30 cellular contexts compared by ENCODE assay signal in the genomic region with DNA sequence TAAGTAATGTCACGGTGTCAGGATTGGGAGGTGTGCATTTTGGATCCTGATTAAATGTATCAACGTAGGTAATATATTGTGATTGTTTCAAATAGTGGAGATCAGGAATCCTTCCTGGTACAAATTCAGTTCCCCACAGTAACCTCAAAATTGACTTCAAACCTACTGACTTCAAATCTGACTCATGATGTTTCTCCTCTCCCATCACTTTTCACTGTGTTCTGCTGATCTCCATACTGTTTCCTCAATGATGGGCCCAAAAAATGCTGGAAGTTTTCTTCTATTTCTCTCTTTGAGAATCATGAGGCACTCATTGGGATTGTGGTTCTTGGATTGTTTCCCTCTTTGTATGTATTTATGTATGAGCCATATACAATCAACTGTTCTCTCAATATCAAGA.
"Had no signal": no experiment of that assay in that cellular context is flagged by ENCODE, and none has a peak within 500 bp of the region (broad histone marks: within the 10 kb centered on the region; RNA-seq: fewer than 3 reads in every experiment).

No MANE protein-coding gene starts in this region.

- ATAC-seq: activated naive CD8-positive, alpha-beta T cell treated with anti-CD3 and anti-CD28 coated beads, Interleukin-2, amount 50 U/mL, for 24 hours; activated T-cell treated with anti-CD3 and anti-CD28 coated beads, Interleukin-2, amount 50 U/mL, for 4 hours; PC-3; Right ventricle myocardium inferior had no signal

- H3K27me3 ChIP-seq: brain microvascular endothelial cell had no signal

- H3K27ac ChIP-seq: brain microvascular endothelial cell, RWPE1, VCaP had no signal

- DNase-seq: activated B cell treated with CpG ODN at 0.5 μM for 24 hours; activated CD4-positive, alpha-beta memory T cell treated with anti-CD3 and anti-CD28 coated beads for 36 hours; activated CD4-positive, alpha-beta T cell treated with anti-CD3 and anti-CD28 coated beads for 4 hours; activated CD4-positive, alpha-beta T cell treated with anti-CD3 and anti-CD28 coated beads, Interleukin-2, amount 50 U/mL, for 1 hour; activated CD4-positive, CD25-positive, alpha-beta regulatory T cell treated with anti-CD3 and anti-CD28 coated beads, Interleukin-2, amount 50 U/mL, for 72 hours; activated CD8-positive, alpha-beta memory T cell treated with anti-CD3 and anti-CD28 coated beads, Interleukin-2, amount 50 U/mL, for 4 hours; activated effector memory CD4-positive, alpha-beta T cell treated with Interleukin-2 at 50 U/mL for 16 hours; activated naive CD4-positive, alpha-beta T cell treated with anti-CD3 and anti-CD28 coated beads, Interleukin-2, amount 10 ng/mL, durations not matched to agents 7 days and 5 days; activated naive CD8-positive, alpha-beta T cell treated with anti-CD3 and anti-CD28 coated beads, Interleukin-2, amount 50 U/mL, for 24 hours; activated T-cell treated with anti-CD3 and anti-CD28 coated beads for 4 hours; activated T-cell treated with anti-CD3 and anti-CD28 coated beads, Interleukin-2, amount 50 U/mL, for 4 hours; anterior cingulate cortex; brain microvascular endothelial cell; central memory CD4-positive, alpha-beta T cell; KG1; NCI-H1105 treated with DMSO at 0.1 percent for 48 hours; NCI-H1436; NCI-H1694; NCI-H2029; NCI-H345; NCI-H524 treated with DMSO at 0.1 percent for 48 hours; NK-92 treated with Interleukin-12 subunit alpha and Interleukin-12 subunit beta, amount 100 ng/mL, for 24 hours; PC-3; SW 1271; T-helper 1 cell; T-helper 2 cell; T1000 had no signal

- H3K36me3 ChIP-seq: brain microvascular endothelial cell had no signal
